ENCODE assay signal across 8 cellular contexts in the genomic region with DNA sequence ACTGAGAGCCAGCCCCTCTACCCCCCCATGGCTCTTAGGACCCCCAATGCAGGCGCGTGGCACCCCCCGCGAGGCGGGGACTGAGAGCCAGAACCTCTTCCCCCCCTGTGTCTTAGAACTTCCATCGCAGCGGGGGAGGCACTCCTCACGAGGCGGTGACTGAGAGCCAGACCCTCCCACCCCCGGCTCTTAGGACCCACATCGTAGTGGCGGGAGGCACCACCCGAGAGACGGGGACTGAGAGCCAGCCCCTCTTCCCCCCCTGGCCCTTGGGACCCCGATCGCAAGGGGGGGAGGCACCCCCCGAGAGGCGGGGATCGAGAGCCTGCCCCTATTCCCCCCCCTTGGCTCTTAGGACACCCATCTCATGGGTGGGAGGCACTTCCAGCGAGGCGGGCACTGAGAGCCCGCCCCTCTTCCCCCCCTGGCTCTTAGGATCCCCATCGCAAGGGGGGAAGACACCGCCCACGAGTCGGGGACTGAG. TPM values are rescaled to one million over a fixed set of nuclear protein-coding genes. Genes with fewer than 3 reads are reported as not detected.
DNase-seq lines count a peak whose midpoint lies in the region; ATAC-seq lines count a peak whose summit lies in the region.

No MANE protein-coding gene starts in this region.

- peaks cover 28% of the 10 kb centered on the region for H3K27me3 Mint-ChIP-seq in activated CD4-positive, alpha-beta T cell treated with anti-CD3 and anti-CD28 coated beads, Interleukin-2, amount 10 ng/mL, durations not matched to agents 24 days and 14 days
- H3K27me3 Mint-ChIP-seq in central memory CD8-positive, alpha-beta T cell, result peaks cover 19% of the 10 kb centered on the region
- H3K27me3 Mint-ChIP-seq in natural killer cell treated with Interleukin-12 subunit alpha and Interleukin-12 subunit beta and Interleukin-15 and Interleukin-18, amount 100 ng/mL, for 72 hours, result peaks cover 0 to 5% of the 10 kb centered on the region in 2 donors
- peaks cover 29% of the 10 kb centered on the region for H3K27me3 Mint-ChIP-seq in T-helper 2 cell treated with Interferon-gamma antibody and Interleukin-4, amounts not matched to agents 5 μg/mL and 100 μg/mL, for 36 hours (ENCODE audit: low read depth)

- peak; percentile 37 for ATAC-seq in central memory CD8-positive, alpha-beta T cell (replicated peaks; ENCODE audit: extremely low read depth, poor library complexity, severe bottlenecking)
- no peak for ATAC-seq in natural killer cell treated with Interleukin-12 subunit alpha and Interleukin-12 subunit beta and Interleukin-15 and Interleukin-18, amount 100 ng/mL, for 72 hours
- ATAC-seq in GM19324 (IDR thresholded peaks at IDR 0.05; ENCODE audit: low FRiP score, unreplicated experiment) (no peak), HG02623 (IDR thresholded peaks at IDR 0.05; ENCODE audit: unreplicated experiment) (no peak)

- H3K27ac Mint-ChIP-seq in activated CD4-positive, alpha-beta T cell treated with anti-CD3 and anti-CD28 coated beads, Interleukin-2, amount 10 ng/mL, durations not matched to agents 24 days and 14 days, result no peak overlapping the region
- no peak overlapping the region for H3K27ac Mint-ChIP-seq in central memory CD8-positive, alpha-beta T cell (ENCODE audit: low read depth)
- H3K27ac Mint-ChIP-seq in natural killer cell treated with Interleukin-12 subunit alpha and Interleukin-12 subunit beta and Interleukin-15 and Interleukin-18, amount 100 ng/mL, for 72 hours, result no peak overlapping the region
- no peak overlapping the region for H3K27ac Mint-ChIP-seq in T-helper 2 cell treated with Interferon-gamma antibody and Interleukin-4, amounts not matched to agents 5 μg/mL and 100 μg/mL, for 36 hours

- no peaks in the 10 kb centered on the region for H3K9me3 Mint-ChIP-seq in activated CD4-positive, alpha-beta T cell treated with anti-CD3 and anti-CD28 coated beads, Interleukin-2, amount 10 ng/mL, durations not matched to agents 24 days and 14 days
- H3K9me3 Mint-ChIP-seq in central memory CD8-positive, alpha-beta T cell, result no peaks in the 10 kb centered on the region
- no peaks in the 10 kb centered on the region for H3K9me3 Mint-ChIP-seq in natural killer cell treated with Interleukin-12 subunit alpha and Interleukin-12 subunit beta and Interleukin-15 and Interleukin-18, amount 100 ng/mL, for 72 hours
- H3K9me3 Mint-ChIP-seq in T-helper 2 cell treated with Interferon-gamma antibody and Interleukin-4, amounts not matched to agents 5 μg/mL and 100 μg/mL, for 36 hours, result no peaks in the 10 kb centered on the region

- H3K4me3 Mint-ChIP-seq in activated CD4-positive, alpha-beta T cell treated with anti-CD3 and anti-CD28 coated beads, Interleukin-2, amount 10 ng/mL, durations not matched to agents 24 days and 14 days, result no peak overlapping the region
- peak overlapping the region; percentile 78 for H3K4me3 Mint-ChIP-seq in central memory CD8-positive, alpha-beta T cell
- H3K4me3 Mint-ChIP-seq in natural killer cell treated with Interleukin-12 subunit alpha and Interleukin-12 subunit beta and Interleukin-15 and Interleukin-18, amount 100 ng/mL, for 72 hours, result peak overlapping the region; percentile 72
- H3K4me3 Mint-ChIP-seq in T-helper 2 cell treated with Interferon-gamma antibody and Interleukin-4, amounts not matched to agents 5 μg/mL and 100 μg/mL, for 36 hours, result no peak overlapping the region

- H3K4me1 Mint-ChIP-seq in activated CD4-positive, alpha-beta T cell treated with anti-CD3 and anti-CD28 coated beads, Interleukin-2, amount 10 ng/mL, durations not matched to agents 24 days and 14 days, result peaks cover 2% of the 10 kb centered on the region
- peaks cover 11% of the 10 kb centered on the region for H3K4me1 Mint-ChIP-seq in central memory CD8-positive, alpha-beta T cell
- H3K4me1 Mint-ChIP-seq in natural killer cell treated with Interleukin-12 subunit alpha and Interleukin-12 subunit beta and Interleukin-15 and Interleukin-18, amount 100 ng/mL, for 72 hours (ENCODE audit: low read depth in 2 of 2), result peaks cover 0 to 5% of the 10 kb centered on the region in 2 donors
- H3K4me1 Mint-ChIP-seq in T-helper 2 cell treated with Interferon-gamma antibody and Interleukin-4, amounts not matched to agents 5 μg/mL and 100 μg/mL, for 36 hours (ENCODE audit: low read depth), result peaks cover 2% of the 10 kb centered on the region

- peak; percentile 28 for DNase-seq in activated CD4-positive, alpha-beta T cell treated with anti-CD3 and anti-CD28 coated beads for 48 hours
- DNase-seq in activated CD4-positive, alpha-beta T cell treated with anti-CD3 and anti-CD28 coated beads, Interleukin-2, amount 10 ng/mL, durations not matched to agents 24 days and 14 days, result no peak
- peak; percentile 56 for DNase-seq in NCI-H2196 (lab: John Stamatoyannopoulos, UW; ENCODE audit: unreplicated experiment)
- no peak for DNase-seq in central memory CD8-positive, alpha-beta T cell (ENCODE audit: low spot score in 2 of 2)
- DNase-seq in natural killer cell treated with Interleukin-12 subunit alpha and Interleukin-12 subunit beta and Interleukin-15 and Interleukin-18, amount 100 ng/mL, for 72 hours (ENCODE audit: low spot score), result no peak
- DNase-seq in T-helper 2 cell treated with Interferon-gamma antibody and Interleukin-4, amounts not matched to agents 5 μg/mL and 100 μg/mL, for 36 hours (ENCODE audit: low spot score), result no peak

- intact Hi-C loops in activated CD4-positive, alpha-beta T cell treated with anti-CD3 and anti-CD28 coated beads, Interleukin-2, amount 10 ng/mL, durations not matched to agents 24 days and 14 days (cut with micrococcal nuclease), result no loop called here

- no peaks in the 10 kb centered on the region for H3K36me3 Mint-ChIP-seq in activated CD4-positive, alpha-beta T cell treated with anti-CD3 and anti-CD28 coated beads, Interleukin-2, amount 10 ng/mL, durations not matched to agents 24 days and 14 days (ENCODE audit: low read depth)
- peaks cover 3% of the 10 kb centered on the region for H3K36me3 Mint-ChIP-seq in central memory CD8-positive, alpha-beta T cell (ENCODE audit: insufficient read depth)
- no peaks in the 10 kb centered on the region for H3K36me3 Mint-ChIP-seq in natural killer cell treated with Interleukin-12 subunit alpha and Interleukin-12 subunit beta and Interleukin-15 and Interleukin-18, amount 100 ng/mL, for 72 hours
- no peaks in the 10 kb centered on the region for H3K36me3 Mint-ChIP-seq in T-helper 2 cell treated with Interferon-gamma antibody and Interleukin-4, amounts not matched to agents 5 μg/mL and 100 μg/mL, for 36 hours (ENCODE audit: low read depth)

RNA-seq across cellular contexts. Expression of gene DDX11, which starts 44.7 kb away (rescaled TPM):
- total RNA-seq in activated CD4-positive, alpha-beta T cell treated with anti-CD3 and anti-CD28 coated beads, Interleukin-2, amount 10 ng/mL, durations not matched to agents 24 days and 14 days, result 161 and 186 TPM in 2 replicates
- 100 to 1,000 TPM; 102 to 257 TPM for total RNA-seq in natural killer cell treated with Interleukin-12 subunit alpha and Interleukin-12 subunit beta and Interleukin-15 and Interleukin-18, amount 100 ng/mL, for 72 hours

Comparison
In these comparisons a context has a peak if more than half of its experiments do, and no peak if none do; other contexts are left out.
1. DNase-seq: peak in activated CD4-positive, alpha-beta T cell treated with anti-CD3 and anti-CD28 coated beads for 48 hours (single experiment) and NCI-H2196 (single experiment); none in activated CD4-positive, alpha-beta T cell treated with anti-CD3 and anti-CD28 coated beads, Interleukin-2, amount 10 ng/mL, durations not matched to agents 24 days and 14 days (single experiment), central memory CD8-positive, alpha-beta T cell (0 of 2), natural killer cell treated with Interleukin-12 subunit alpha and Interleukin-12 subunit beta and Interleukin-15 and Interleukin-18, amount 100 ng/mL, for 72 hours (single experiment) and T-helper 2 cell treated with Interferon-gamma antibody and Interleukin-4, amounts not matched to agents 5 μg/mL and 100 μg/mL, for 36 hours (single experiment).
2. H3K4me3 Mint-ChIP-seq: peak in central memory CD8-positive, alpha-beta T cell (single experiment) and natural killer cell treated with Interleukin-12 subunit alpha and Interleukin-12 subunit beta and Interleukin-15 and Interleukin-18, amount 100 ng/mL, for 72 hours (single experiment); none in activated CD4-positive, alpha-beta T cell treated with anti-CD3 and anti-CD28 coated beads, Interleukin-2, amount 10 ng/mL, durations not matched to agents 24 days and 14 days (single experiment) and T-helper 2 cell treated with Interferon-gamma antibody and Interleukin-4, amounts not matched to agents 5 μg/mL and 100 μg/mL, for 36 hours (single experiment).